Comparison of ENCODE assay signal across 12 cellular contexts in genomic region chr1:71641013-71641412, GRCh38.
"Had no signal": no experiment of that assay in that cellular context is flagged by ENCODE, and none has a peak within 500 bp of the region (broad histone marks: within the 10 kb centered on the region; RNA-seq: fewer than 3 reads in every experiment).

No MANE protein-coding gene starts in this region.

- H3K4me3 ChIP-seq: adrenal gland, gastrocnemius medialis had no signal

- ATAC-seq: activated T-helper 17 cell treated with anti-CD3 and anti-CD28 coated beads, Interleukin-2, amount 50 U/mL, for 72 hours had no signal

- H3K36me3 ChIP-seq: adrenal gland, gastrocnemius medialis had no signal

- H3K27me3 ChIP-seq: adrenal gland, gastrocnemius medialis had no signal

- DNase-seq: activated CD4-positive, alpha-beta T cell treated with anti-CD3 and anti-CD28 coated beads, Interleukin-2, amount 50 U/mL, for 1 hour; activated CD4-positive, CD25-positive, alpha-beta regulatory T cell; activated naive CD4-positive, alpha-beta T cell treated with anti-CD3 and anti-CD28 coated beads, Interleukin-2, amount 10 ng/mL, durations not matched to agents 7 days and 5 days; activated T-cell treated with anti-CD3 and anti-CD28 coated beads for 4 hours; adrenal gland; effector memory CD4-positive, alpha-beta T cell; gastrocnemius medialis; islet precursor cell; left ventricle myocardium superior; nephron progenitor cell; stimulated activated CD4-positive, alpha-beta T cell treated with anti-CD3 and anti-CD28 coated beads, Interleukin-4, amount 100 ng/mL, for 24 hours had no signal

- H3K4me1 ChIP-seq: adrenal gland, gastrocnemius medialis had no signal

- H3K9me3 ChIP-seq: adrenal gland, gastrocnemius medialis had no signal

- H3K27ac ChIP-seq: adrenal gland, gastrocnemius medialis had no signal
